ENCODE assay signal across 11 cellular contexts in the genomic region with DNA sequence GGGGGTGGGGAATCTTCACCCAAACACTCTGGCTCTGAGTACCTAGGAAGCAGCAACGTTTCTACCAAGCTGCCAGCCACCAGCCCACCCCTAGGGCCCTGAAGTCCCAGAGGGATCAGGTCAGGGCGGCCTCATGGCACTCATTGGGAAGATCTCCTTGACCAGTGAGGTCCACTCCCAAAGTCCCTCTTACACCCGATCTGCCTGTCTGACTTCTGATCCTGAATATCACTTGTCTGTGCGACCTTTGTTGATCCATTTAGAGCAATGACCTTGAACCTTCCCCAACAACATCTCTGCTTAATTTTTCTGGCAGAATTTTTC. TPM values are rescaled to one million over a fixed set of nuclear protein-coding genes. Genes with fewer than 3 reads are reported as not detected.
A peak's percentile ranks its signal among the peaks of the same experiment; 100 is the strongest.
DNase-seq lines count a peak whose midpoint lies in the region; ATAC-seq and TF ChIP-seq lines count a peak whose summit lies in the region.
"Had no signal": no experiment of that assay in that cellular context is flagged by ENCODE, and none has a peak within 500 bp of the region (broad histone marks: within the 10 kb centered on the region; RNA-seq: fewer than 3 reads in every experiment).

No MANE protein-coding gene starts in this region.

- H3K36me3 ChIP-seq in heart right ventricle (no peaks in the 10 kb centered on the region), SJCRH30 (no peaks in the 10 kb centered on the region), esophagus squamous epithelium (no peaks in the 10 kb centered on the region), testis (ENCODE audit: low read depth, missing control alignments) (no peaks in the 10 kb centered on the region)
- H3K36me3 ChIP-seq: tibial artery had no signal

- WGBS in heart right ventricle, 2 donors = 71% methylated on average over 4 of the region's 4 CpGs
- WGBS in esophagus squamous epithelium, 2 donors = 61 to 81% methylated on average over 4 of the region's 4 CpGs
- WGBS in testis, 2 donors = 68 to 70% methylated on average over 4 of the region's 4 CpGs

- no peak for TF ChIP-seq CTCF in heart right ventricle (IDR thresholded peaks at IDR 0.05)
- TF ChIP-seq CTCF in esophagus squamous epithelium (IDR thresholded peaks at IDR 0.05) = no peak
- no peak for TF ChIP-seq CTCF in testis (IDR thresholded peaks at IDR 0.05)

- no peaks in the 10 kb centered on the region for H3K9me3 ChIP-seq in heart right ventricle
- no peaks in the 10 kb centered on the region for H3K9me3 ChIP-seq in SJCRH30 (replicated peaks)
- H3K9me3 ChIP-seq in esophagus squamous epithelium = no peaks in the 10 kb centered on the region
- no peaks in the 10 kb centered on the region for H3K9me3 ChIP-seq in testis
- H3K9me3 ChIP-seq: tibial artery had no signal

- DNase-seq in heart right ventricle (no peak), left cardiac atrium (no peak), SJCRH30 (no peak), esophagus squamous epithelium (lab: John Stamatoyannopoulos, UW) (no peak), testis (no peak), CD1c-positive myeloid dendritic cell (ENCODE audit: extremely low spot score) (no peak), NCI-H446 (lab: John Stamatoyannopoulos, UW) (no peak)
- DNase-seq: NCI-H2029 had no signal

- H3K27me3 ChIP-seq in heart right ventricle (no peaks in the 10 kb centered on the region), SJCRH30 (no peaks in the 10 kb centered on the region), esophagus squamous epithelium (peaks cover 0 to 4% (median 0%) of the 10 kb centered on the region in 4 donors), testis (no peaks in the 10 kb centered on the region)

- TF ChIP-seq POLR2A in esophagus squamous epithelium (IDR thresholded peaks at IDR 0.05) = no peak
- TF ChIP-seq POLR2A in testis (IDR thresholded peaks at IDR 0.05) = no peak

- H3K4me1 ChIP-seq in heart right ventricle (peaks cover 0 to 41% (median 8%) of the 10 kb centered on the region in 9 donors), SJCRH30 (peaks cover 13% of the 10 kb centered on the region), esophagus squamous epithelium (peaks cover 5 to 56% (median 9%) of the 10 kb centered on the region in 3 donors), testis (peaks cover 3% of the 10 kb centered on the region)
- H3K4me1 ChIP-seq: tibial artery had no signal

- intact Hi-C loops in heart right ventricle (cut with DNase I) = no loop called here
- intact Hi-C loops in left cardiac atrium (cut with DNase I) = no loop called here
- intact Hi-C loops in esophagus squamous epithelium (cut with DNase I) = no loop called here
- intact Hi-C loops in testis (cut with DNase I; ENCODE audit: low total_unique reads) = no loop called here

- H3K4me3 ChIP-seq in heart right ventricle (no peak overlapping the region), SJCRH30 (no peak overlapping the region), esophagus squamous epithelium (peak overlapping the region in 1 of 4 donors; percentile 42), testis (no peak overlapping the region)
- H3K4me3 ChIP-seq: coronary artery, tibial artery had no signal

- H3K27ac ChIP-seq in heart right ventricle (peak overlapping the region in 7 of 10 donors; percentile 23 to 91 (median 41)), SJCRH30 (peak overlapping the region; percentile 53), esophagus squamous epithelium (peak overlapping the region; percentile 14 to 89 (median 64)), testis (peak overlapping the region; percentile 29 to 72)
- H3K27ac ChIP-seq: tibial artery had no signal

- ATAC-seq in heart right ventricle (peak in 1 of 8 donors; percentile 9), left cardiac atrium (no peak), GM19328 (IDR thresholded peaks at IDR 0.05; ENCODE audit: unreplicated experiment) (no peak)

RNA-seq across cellular contexts. Expression of a gene that starts 2.1 kb away (rescaled TPM):
- 1 to 10 TPM in 5 of 10 donors, under 1 TPM in 5; 0.42 to 8.9 (median 0.99) TPM for total RNA-seq in heart right ventricle
- polyA plus RNA-seq in heart right ventricle = 1 to 10 TPM; 1.0 to 1.4 TPM
- 1 to 10 TPM; 4.3 to 6.1 TPM for total RNA-seq in left cardiac atrium
- 0.13 and 0.59 TPM in 2 replicates for total RNA-seq in SJCRH30 (2014; rRNA removed; shearing (Covaris generic))
- total RNA-seq in esophagus squamous epithelium = 100 to 1,000 TPM in 3 of 4 donors, 10 to 100 TPM in 1; 72.7 to 186 (median 132) TPM
- total RNA-seq in testis = 1 to 10 TPM; 2.5 to 3.6 TPM
- 4.0 TPM for polyA plus RNA-seq in testis (ENCODE audit: insufficient read depth, low read depth, low replicate concordance)

RNA-seq across cellular contexts. Expression of a gene that starts 39.6 kb away (rescaled TPM):
- 10 to 100 TPM; 57.4 to 83.2 (median 68.8) TPM for total RNA-seq in heart right ventricle
- 10 to 100 TPM; 28.2 to 40.7 TPM for polyA plus RNA-seq in heart right ventricle
- total RNA-seq in left cardiac atrium = 10 to 100 TPM; 55.1 to 64.3 TPM
- total RNA-seq in SJCRH30 (2014; rRNA removed; shearing (Covaris generic)) = 35.8 and 40.1 TPM in 2 replicates
- total RNA-seq in esophagus squamous epithelium = 10 to 100 TPM; 21.2 to 39.7 (median 34.0) TPM
- 100 to 1,000 TPM; 113 to 122 TPM for total RNA-seq in testis
- polyA plus RNA-seq in testis (ENCODE audit: insufficient read depth, low read depth, low replicate concordance) = 125 TPM

RNA-seq across cellular contexts. Expression of a gene that starts 44.8 kb away (rescaled TPM):
- total RNA-seq in heart right ventricle (1 to 10 TPM in 1 of 10 donors, under 1 TPM in 9; 0.24 to 3.3 (median 0.59) TPM), left cardiac atrium (1 to 10 TPM; 1.5 to 1.6 TPM), esophagus squamous epithelium (1 to 10 TPM in 3 of 4 donors, under 1 TPM in 1; 0.53 to 4.2 (median 1.9) TPM), testis (under 1 TPM; 0.39 to 0.81 TPM)
- polyA plus RNA-seq in heart right ventricle (1 to 10 TPM; 1.5 to 1.9 TPM), testis (ENCODE audit: insufficient read depth, low read depth, low replicate concordance) (0.61 TPM)
- not detected in 2 replicates for total RNA-seq in SJCRH30 (2014; rRNA removed; shearing (Covaris generic))

RNA-seq across cellular contexts. Expression of a gene that starts 52.0 kb away (rescaled TPM):
- total RNA-seq in heart right ventricle = 10 to 100 TPM; 17.1 to 36.3 (median 24.6) TPM
- polyA plus RNA-seq in heart right ventricle = 10 to 100 TPM; 31.4 to 43.6 TPM
- 10 to 100 TPM; 32.8 to 48.9 TPM for total RNA-seq in left cardiac atrium
- total RNA-seq in SJCRH30 (2014; rRNA removed; shearing (Covaris generic)) = 39.8 and 41.8 TPM in 2 replicates
- 10 to 100 TPM; 27.3 to 59.6 (median 40.8) TPM for total RNA-seq in esophagus squamous epithelium
- total RNA-seq in testis = 10 to 100 TPM; 65.3 to 65.5 TPM
- polyA plus RNA-seq in testis (ENCODE audit: insufficient read depth, low read depth, low replicate concordance) = 50.2 TPM

Comparison
In these comparisons a context has a peak if more than half of its experiments do, and no peak if none do; other contexts are left out.
1. RNA of a gene that starts 2.1 kb away (total RNA-seq): 72.7 to 186 TPM in esophagus squamous epithelium; 4.3 to 6.1 TPM in left cardiac atrium, 2.5 to 3.6 TPM in testis, 0.42 to 8.9 TPM in heart right ventricle and 0.13 to 0.59 TPM in SJCRH30; every median in the first group is over 4 times any median in the second.
2. Peak in every context shown above with its lines, with median percentiles within 50 percentile points of each other: H3K27ac ChIP-seq.